Comparison of ENCODE assay signal across 26 cellular contexts in genomic region chr6:100658486-100658885, GRCh38.
"Had no signal": no experiment of that assay in that cellular context is flagged by ENCODE, and none has a peak within 500 bp of the region (broad histone marks: within the 10 kb centered on the region; RNA-seq: fewer than 3 reads in every experiment).

No MANE protein-coding gene starts in this region.

- H3K4me1 ChIP-seq: colonic mucosa, gastrocnemius medialis, heart left ventricle, parathyroid adenoma, right lobe of liver, transverse colon, upper lobe of right lung, uterus had no signal

- ATAC-seq: esophagus mucosa; gastrocnemius medialis; heart left ventricle; natural killer cell treated with Interleukin-12 subunit alpha and Interleukin-12 subunit beta and Interleukin-15 and Interleukin-18, amount 100 ng/mL, for 72 hours; stimulated activated naive B cell treated with anti-CD40 and anti-IgM and Interleukin-4, amounts not matched to agents 10 μg/mL and 1 μg/mL and 100 μg/mL, for 72 hours; upper lobe of right lung had no signal

- H3K4me3 ChIP-seq: colonic mucosa, gastrocnemius medialis, heart left ventricle, lung, right lobe of liver, thoracic aorta, transverse colon, upper lobe of right lung, uterus had no signal

- H3K27me3 ChIP-seq: colonic mucosa, gastrocnemius medialis, heart left ventricle, right lobe of liver, transverse colon, upper lobe of right lung, uterus had no signal

- H3K27ac ChIP-seq: colonic mucosa, epithelial cell of prostate, gastrocnemius medialis, heart left ventricle, parathyroid adenoma, right lobe of liver, thoracic aorta, transverse colon, upper lobe of right lung, uterus had no signal

- DNase-seq: colonic mucosa; effector CD8-positive, alpha-beta T cell; endodermal cell; gastrocnemius medialis; heart left ventricle; kidney; naive B cell; right lobe of liver; small intestine; stimulated activated CD4-positive, alpha-beta T cell treated with anti-CD3 and anti-CD28 coated beads, Interleukin-15, amount 100 ng/mL, for 24 hours; stimulated activated CD4-positive, alpha-beta T cell treated with anti-CD3 and anti-CD28 coated beads, Interleukin-2, amount 100 ng/mL, for 48 hours; stimulated activated naive B cell treated with anti-CD40 and anti-IgM and Interleukin-4, amounts not matched to agents 10 μg/mL and 1 μg/mL and 100 μg/mL, for 72 hours; transverse colon; upper lobe of right lung; uterus had no signal

- H3K36me3 ChIP-seq: colonic mucosa, gastrocnemius medialis, right lobe of liver, thoracic aorta, upper lobe of right lung, uterus had no signal

- H3K27me3 Mint-ChIP-seq: dendritic cell treated with granulocyte-macrophage colony-stimulating factor and Interleukin-4, amounts not matched to agents 40 ng/mL and 50 ng/mL, for 4 days; memory B cell; naive B cell; natural killer cell treated with Interleukin-12 subunit alpha and Interleukin-12 subunit beta and Interleukin-15 and Interleukin-18, amount 100 ng/mL, for 72 hours; progenitor cell of endocrine pancreas; stimulated activated naive B cell treated with anti-CD40 and anti-IgM and Interleukin-4, amounts not matched to agents 10 μg/mL and 1 μg/mL and 100 μg/mL, for 72 hours; stimulated activated naive CD8-positive, alpha-beta T cell treated with anti-CD3 and anti-CD28 coated beads, Interleukin-15, Interleukin-2, amounts not matched to agents 100 ng/mL and 50 ng/mL, for 24 hours had no signal

- H3K9me3 Mint-ChIP-seq: dendritic cell treated with granulocyte-macrophage colony-stimulating factor and Interleukin-4, amounts not matched to agents 40 ng/mL and 50 ng/mL, for 4 days; endodermal cell; memory B cell; naive B cell; natural killer cell treated with Interleukin-12 subunit alpha and Interleukin-12 subunit beta and Interleukin-15 and Interleukin-18, amount 100 ng/mL, for 72 hours; neural crest cell; stimulated activated naive B cell treated with anti-CD40 and anti-IgM and Interleukin-4, amounts not matched to agents 10 μg/mL and 1 μg/mL and 100 μg/mL, for 72 hours; stimulated activated naive CD8-positive, alpha-beta T cell treated with anti-CD3 and anti-CD28 coated beads, Interleukin-15, Interleukin-2, amounts not matched to agents 100 ng/mL and 50 ng/mL, for 24 hours had no signal

- H3K27ac Mint-ChIP-seq: dendritic cell treated with granulocyte-macrophage colony-stimulating factor and Interleukin-4, amounts not matched to agents 40 ng/mL and 50 ng/mL, for 4 days; endodermal cell; memory B cell; naive B cell; natural killer cell treated with Interleukin-12 subunit alpha and Interleukin-12 subunit beta and Interleukin-15 and Interleukin-18, amount 100 ng/mL, for 72 hours; progenitor cell of endocrine pancreas; stimulated activated naive B cell treated with anti-CD40 and anti-IgM and Interleukin-4, amounts not matched to agents 10 μg/mL and 1 μg/mL and 100 μg/mL, for 72 hours; stimulated activated naive CD8-positive, alpha-beta T cell treated with anti-CD3 and anti-CD28 coated beads, Interleukin-15, Interleukin-2, amounts not matched to agents 100 ng/mL and 50 ng/mL, for 24 hours had no signal

- H3K9ac ChIP-seq: parathyroid adenoma had no signal

- H3K9me3 ChIP-seq: colonic mucosa, gastrocnemius medialis, heart left ventricle, right lobe of liver, thoracic aorta, transverse colon, upper lobe of right lung, uterus had no signal

- H3K4me1 Mint-ChIP-seq: endodermal cell; memory B cell; naive B cell; neural crest cell; stimulated activated naive B cell treated with anti-CD40 and anti-IgM and Interleukin-4, amounts not matched to agents 10 μg/mL and 1 μg/mL and 100 μg/mL, for 72 hours had no signal

- H3K4me3 Mint-ChIP-seq: dendritic cell treated with granulocyte-macrophage colony-stimulating factor and Interleukin-4, amounts not matched to agents 40 ng/mL and 50 ng/mL, for 4 days; endodermal cell; memory B cell; naive B cell; natural killer cell treated with Interleukin-12 subunit alpha and Interleukin-12 subunit beta and Interleukin-15 and Interleukin-18, amount 100 ng/mL, for 72 hours; neural crest cell; stimulated activated naive B cell treated with anti-CD40 and anti-IgM and Interleukin-4, amounts not matched to agents 10 μg/mL and 1 μg/mL and 100 μg/mL, for 72 hours; stimulated activated naive CD8-positive, alpha-beta T cell treated with anti-CD3 and anti-CD28 coated beads, Interleukin-15, Interleukin-2, amounts not matched to agents 100 ng/mL and 50 ng/mL, for 24 hours had no signal
